Comparison of ENCODE assay signal across 1 cellular context in the genomic region with DNA sequence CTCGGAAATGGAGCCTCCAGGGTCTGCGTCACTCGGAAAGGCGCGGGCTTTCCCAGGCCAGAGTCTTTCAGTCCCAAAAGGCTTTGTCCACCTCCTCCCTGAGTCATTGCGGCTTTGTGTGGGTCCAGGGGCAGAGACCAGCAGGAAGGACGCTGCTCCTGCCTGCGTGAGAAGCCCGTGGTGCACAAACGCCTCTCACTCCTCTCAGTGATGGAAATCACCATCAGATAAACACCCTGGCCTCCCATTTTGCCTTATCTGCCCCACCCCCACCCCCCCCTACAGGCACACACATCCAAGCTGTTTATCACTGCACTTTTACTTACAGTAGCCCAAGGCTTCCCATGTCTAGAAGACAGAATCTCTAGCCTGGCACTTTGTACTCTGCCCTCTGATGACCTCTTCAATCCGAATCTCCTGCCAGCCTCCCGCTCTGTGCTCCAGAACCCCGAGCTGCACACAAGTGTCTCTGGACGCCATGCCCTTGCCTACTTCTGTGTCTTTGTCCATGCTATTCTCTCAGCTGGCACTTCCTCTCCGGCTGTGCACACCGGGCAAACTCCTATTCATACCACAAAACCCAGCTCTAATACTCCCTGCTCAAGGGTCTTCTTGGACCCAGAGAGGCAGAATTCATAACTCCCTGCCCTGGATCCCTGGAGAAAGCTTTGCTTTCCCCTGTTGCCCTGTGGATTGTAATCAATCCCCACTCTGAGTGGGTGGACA.
TF ChIP-seq lines count a peak whose summit lies in the region.

No MANE protein-coding gene starts in this region.

TF ChIP-seq in HEK293, 187 proteins besides CTCF, POLR2A, EP300 and RAD21 (continued from another document):
- TF ChIP-seq ZFP3 (tag by site-specific recombination; IDR thresholded peaks at IDR 0.05; ENCODE audit: low read depth), result peak; percentile 50; the same call in 1 of the 2 replicates
